Comparison of ENCODE assay signal across 2 cellular contexts in the genomic region with DNA sequence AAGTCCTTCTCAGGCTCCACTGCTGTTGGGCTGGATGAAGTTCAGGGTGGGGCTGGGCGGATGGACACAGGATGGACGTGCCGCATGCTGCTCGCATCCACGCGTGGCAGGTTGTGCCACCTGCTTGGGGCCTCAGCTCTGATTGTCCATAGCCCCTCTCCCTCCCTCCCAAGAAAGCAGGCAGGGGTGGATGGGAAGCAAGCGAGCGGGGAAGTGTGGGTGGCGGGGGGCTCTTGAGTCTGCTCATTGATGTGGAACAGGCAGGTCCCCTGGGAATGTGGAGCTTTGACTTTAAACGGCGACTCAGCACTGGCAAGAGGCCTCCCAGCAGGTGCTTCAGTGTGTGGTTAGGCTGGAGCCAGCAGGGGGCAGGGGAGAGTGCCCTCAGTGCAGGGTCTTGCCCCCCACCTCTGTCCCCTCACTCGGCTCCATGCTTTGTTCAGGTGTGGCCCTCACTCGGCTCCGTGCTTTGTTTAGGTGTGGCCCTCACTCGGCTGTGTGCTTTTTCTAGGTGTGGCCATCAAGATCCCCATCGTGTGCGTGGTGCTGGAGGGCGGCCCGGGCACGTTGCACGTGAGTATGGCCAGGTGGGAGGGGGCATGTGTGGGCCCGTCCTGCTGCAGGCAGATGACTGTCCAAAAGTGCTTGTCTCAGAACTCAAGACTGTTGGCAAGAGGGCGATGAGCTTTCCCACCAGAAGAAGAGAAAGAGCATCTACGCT.
TF ChIP-seq lines count a peak whose summit lies in the region.

No MANE protein-coding gene starts in this region.

TF ChIP-seq in GM23338, 12 proteins besides CTCF, POLR2A, EP300 and RAD21:
- TF ChIP-seq EZH2 (IDR thresholded peaks at IDR 0.05; ENCODE audit: low read depth, unreplicated experiment): no peak

TF ChIP-seq in HepG2, 621 proteins besides CTCF, POLR2A, EP300 and RAD21 (continues in another document):
- no peak for TF ChIP-seq ZFP90 (CRISPR knock-in tag; IDR thresholded peaks at IDR 0.05; ENCODE audit: borderline replicate concordance)
- TF ChIP-seq ZNF878 (CRISPR knock-in tag; IDR thresholded peaks at IDR 0.05): no peak
- TF ChIP-seq TMF1 (CRISPR knock-in tag; IDR thresholded peaks at IDR 0.05; ENCODE audit: low read depth): no peak
- TF ChIP-seq ZNF468 (CRISPR knock-in tag; IDR thresholded peaks at IDR 0.05): no peak
- no peak for TF ChIP-seq PRPF4 (IDR thresholded peaks at IDR 0.05; ENCODE audit: low read depth, low read length, poor library complexity, severe bottlenecking)
- TF ChIP-seq, protein P1, sequence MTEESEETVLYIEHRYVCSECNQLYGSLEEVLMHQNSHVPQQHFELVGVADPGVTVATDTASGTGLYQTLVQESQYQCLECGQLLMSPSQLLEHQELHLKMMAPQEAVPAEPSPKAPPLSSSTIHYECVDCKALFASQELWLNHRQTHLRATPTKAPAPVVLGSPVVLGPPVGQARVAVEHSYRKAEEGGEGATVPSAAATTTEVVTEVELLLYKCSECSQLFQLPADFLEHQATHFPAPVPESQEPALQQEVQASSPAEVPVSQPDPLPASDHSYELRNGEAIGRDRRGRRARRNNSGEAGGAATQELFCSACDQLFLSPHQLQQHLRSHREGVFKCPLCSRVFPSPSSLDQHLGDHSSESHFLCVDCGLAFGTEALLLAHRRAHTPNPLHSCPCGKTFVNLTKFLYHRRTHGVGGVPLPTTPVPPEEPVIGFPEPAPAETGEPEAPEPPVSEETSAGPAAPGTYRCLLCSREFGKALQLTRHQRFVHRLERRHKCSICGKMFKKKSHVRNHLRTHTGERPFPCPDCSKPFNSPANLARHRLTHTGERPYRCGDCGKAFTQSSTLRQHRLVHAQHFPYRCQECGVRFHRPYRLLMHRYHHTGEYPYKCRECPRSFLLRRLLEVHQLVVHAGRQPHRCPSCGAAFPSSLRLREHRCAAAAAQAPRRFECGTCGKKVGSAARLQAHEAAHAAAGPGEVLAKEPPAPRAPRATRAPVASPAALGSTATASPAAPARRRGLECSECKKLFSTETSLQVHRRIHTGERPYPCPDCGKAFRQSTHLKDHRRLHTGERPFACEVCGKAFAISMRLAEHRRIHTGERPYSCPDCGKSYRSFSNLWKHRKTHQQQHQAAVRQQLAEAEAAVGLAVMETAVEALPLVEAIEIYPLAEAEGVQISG (CRISPR knock-in tag; IDR thresholded peaks at IDR 0.05): no peak
- TF ChIP-seq, protein P2, sequence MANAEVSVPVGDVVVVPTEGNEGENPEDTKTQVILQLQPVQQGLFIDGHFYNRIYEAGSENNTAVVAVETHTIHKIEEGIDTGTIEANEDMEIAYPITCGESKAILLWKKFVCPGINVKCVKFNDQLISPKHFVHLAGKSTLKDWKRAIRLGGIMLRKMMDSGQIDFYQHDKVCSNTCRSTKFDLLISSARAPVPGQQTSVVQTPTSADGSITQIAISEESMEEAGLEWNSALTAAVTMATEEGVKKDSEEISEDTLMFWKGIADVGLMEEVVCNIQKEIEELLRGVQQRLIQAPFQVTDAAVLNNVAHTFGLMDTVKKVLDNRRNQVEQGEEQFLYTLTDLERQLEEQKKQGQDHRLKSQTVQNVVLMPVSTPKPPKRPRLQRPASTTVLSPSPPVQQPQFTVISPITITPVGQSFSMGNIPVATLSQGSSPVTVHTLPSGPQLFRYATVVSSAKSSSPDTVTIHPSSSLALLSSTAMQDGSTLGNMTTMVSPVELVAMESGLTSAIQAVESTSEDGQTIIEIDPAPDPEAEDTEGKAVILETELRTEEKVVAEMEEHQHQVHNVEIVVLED (CRISPR knock-in tag; IDR thresholded peaks at IDR 0.05; ENCODE audit: borderline replicate concordance): no peak
- no peak for TF ChIP-seq BORCS8-MEF2B (CRISPR knock-in tag; IDR thresholded peaks at IDR 0.05)
- no peak for TF ChIP-seq ZNF329 (CRISPR knock-in tag; IDR thresholded peaks at IDR 0.05; ENCODE audit: low read depth)
- TF ChIP-seq, protein P3, sequence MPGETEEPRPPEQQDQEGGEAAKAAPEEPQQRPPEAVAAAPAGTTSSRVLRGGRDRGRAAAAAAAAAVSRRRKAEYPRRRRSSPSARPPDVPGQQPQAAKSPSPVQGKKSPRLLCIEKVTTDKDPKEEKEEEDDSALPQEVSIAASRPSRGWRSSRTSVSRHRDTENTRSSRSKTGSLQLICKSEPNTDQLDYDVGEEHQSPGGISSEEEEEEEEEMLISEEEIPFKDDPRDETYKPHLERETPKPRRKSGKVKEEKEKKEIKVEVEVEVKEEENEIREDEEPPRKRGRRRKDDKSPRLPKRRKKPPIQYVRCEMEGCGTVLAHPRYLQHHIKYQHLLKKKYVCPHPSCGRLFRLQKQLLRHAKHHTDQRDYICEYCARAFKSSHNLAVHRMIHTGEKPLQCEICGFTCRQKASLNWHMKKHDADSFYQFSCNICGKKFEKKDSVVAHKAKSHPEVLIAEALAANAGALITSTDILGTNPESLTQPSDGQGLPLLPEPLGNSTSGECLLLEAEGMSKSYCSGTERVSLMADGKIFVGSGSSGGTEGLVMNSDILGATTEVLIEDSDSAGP (CRISPR knock-in tag; IDR thresholded peaks at IDR 0.05; ENCODE audit: borderline replicate concordance): peak; percentile 42; the same call in 1 of the 2 replicates
- TF ChIP-seq ZNF180 (CRISPR knock-in tag; IDR thresholded peaks at IDR 0.05; ENCODE audit: borderline replicate concordance, low read depth): no peak
- TF ChIP-seq MTA1 (CRISPR knock-in tag; IDR thresholded peaks at IDR 0.05; ENCODE audit: borderline replicate concordance): no peak
- TF ChIP-seq, protein P4, sequence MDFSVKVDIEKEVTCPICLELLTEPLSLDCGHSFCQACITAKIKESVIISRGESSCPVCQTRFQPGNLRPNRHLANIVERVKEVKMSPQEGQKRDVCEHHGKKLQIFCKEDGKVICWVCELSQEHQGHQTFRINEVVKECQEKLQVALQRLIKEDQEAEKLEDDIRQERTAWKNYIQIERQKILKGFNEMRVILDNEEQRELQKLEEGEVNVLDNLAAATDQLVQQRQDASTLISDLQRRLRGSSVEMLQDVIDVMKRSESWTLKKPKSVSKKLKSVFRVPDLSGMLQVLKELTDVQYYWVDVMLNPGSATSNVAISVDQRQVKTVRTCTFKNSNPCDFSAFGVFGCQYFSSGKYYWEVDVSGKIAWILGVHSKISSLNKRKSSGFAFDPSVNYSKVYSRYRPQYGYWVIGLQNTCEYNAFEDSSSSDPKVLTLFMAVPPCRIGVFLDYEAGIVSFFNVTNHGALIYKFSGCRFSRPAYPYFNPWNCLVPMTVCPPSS (IDR thresholded peaks at IDR 0.05): no peak
- no peak for TF ChIP-seq ZFP37 (CRISPR knock-in tag; IDR thresholded peaks at IDR 0.05; ENCODE audit: borderline replicate concordance)
- TF ChIP-seq DMAP1 (CRISPR knock-in tag; IDR thresholded peaks at IDR 0.05): no peak
- TF ChIP-seq, protein P5, sequence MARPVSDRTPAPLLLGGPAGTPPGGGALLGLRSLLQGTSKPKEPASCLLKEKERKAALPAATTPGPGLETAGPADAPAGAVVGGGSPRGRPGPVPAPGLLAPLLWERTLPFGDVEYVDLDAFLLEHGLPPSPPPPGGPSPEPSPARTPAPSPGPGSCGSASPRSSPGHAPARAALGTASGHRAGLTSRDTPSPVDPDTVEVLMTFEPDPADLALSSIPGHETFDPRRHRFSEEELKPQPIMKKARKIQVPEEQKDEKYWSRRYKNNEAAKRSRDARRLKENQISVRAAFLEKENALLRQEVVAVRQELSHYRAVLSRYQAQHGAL (CRISPR knock-in tag; IDR thresholded peaks at IDR 0.05; ENCODE audit: not compliant biosample characterization): no peak
- TF ChIP-seq, protein P6, sequence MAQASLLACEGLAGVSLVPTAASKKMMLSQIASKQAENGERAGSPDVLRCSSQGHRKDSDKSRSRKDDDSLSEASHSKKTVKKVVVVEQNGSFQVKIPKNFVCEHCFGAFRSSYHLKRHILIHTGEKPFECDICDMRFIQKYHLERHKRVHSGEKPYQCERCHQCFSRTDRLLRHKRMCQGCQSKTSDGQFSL (CRISPR knock-in tag; IDR thresholded peaks at IDR 0.05): no peak
- 0 out of 2 replicates have a peak, but pooled peaks have one; percentile 34 for TF ChIP-seq HIVEP1 (CRISPR knock-in tag; IDR thresholded peaks at IDR 0.05)
- no peak for TF ChIP-seq CCAR2 (optimal IDR thresholded peaks at IDR 0.05; ENCODE audit: low read depth, low read length)
- no peak for TF ChIP-seq AGO1 (IDR thresholded peaks at IDR 0.05; ENCODE audit: low read depth, low read length, poor library complexity, severe bottlenecking)
- TF ChIP-seq, protein P7, sequence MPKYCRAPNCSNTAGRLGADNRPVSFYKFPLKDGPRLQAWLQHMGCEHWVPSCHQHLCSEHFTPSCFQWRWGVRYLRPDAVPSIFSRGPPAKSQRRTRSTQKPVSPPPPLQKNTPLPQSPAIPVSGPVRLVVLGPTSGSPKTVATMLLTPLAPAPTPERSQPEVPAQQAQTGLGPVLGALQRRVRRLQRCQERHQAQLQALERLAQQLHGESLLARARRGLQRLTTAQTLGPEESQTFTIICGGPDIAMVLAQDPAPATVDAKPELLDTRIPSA (CRISPR knock-in tag; IDR thresholded peaks at IDR 0.05; ENCODE audit: borderline replicate concordance): no peak
- TF ChIP-seq CC2D1A (CRISPR knock-in tag; IDR thresholded peaks at IDR 0.05): no peak
- TF ChIP-seq TEAD2 (CRISPR knock-in tag; IDR thresholded peaks at IDR 0.05): no peak
- no peak for TF ChIP-seq PLRG1 (conservative IDR thresholded peaks at IDR 0.05)
- TF ChIP-seq, protein P8, sequence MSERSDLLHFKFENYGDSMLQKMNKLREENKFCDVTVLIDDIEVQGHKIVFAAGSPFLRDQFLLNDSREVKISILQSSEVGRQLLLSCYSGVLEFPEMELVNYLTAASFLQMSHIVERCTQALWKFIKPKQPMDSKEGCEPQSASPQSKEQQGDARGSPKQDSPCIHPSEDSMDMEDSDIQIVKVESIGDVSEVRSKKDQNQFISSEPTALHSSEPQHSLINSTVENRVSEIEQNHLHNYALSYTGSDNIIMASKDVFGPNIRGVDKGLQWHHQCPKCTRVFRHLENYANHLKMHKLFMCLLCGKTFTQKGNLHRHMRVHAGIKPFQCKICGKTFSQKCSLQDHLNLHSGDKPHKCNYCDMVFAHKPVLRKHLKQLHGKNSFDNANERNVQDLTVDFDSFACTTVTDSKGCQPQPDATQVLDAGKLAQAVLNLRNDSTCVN (CRISPR knock-in tag; IDR thresholded peaks at IDR 0.05; ENCODE audit: borderline replicate concordance): no peak
- TF ChIP-seq DNMT3B (CRISPR knock-in tag; conservative IDR thresholded peaks at IDR 0.05): no peak
- TF ChIP-seq, protein P9, sequence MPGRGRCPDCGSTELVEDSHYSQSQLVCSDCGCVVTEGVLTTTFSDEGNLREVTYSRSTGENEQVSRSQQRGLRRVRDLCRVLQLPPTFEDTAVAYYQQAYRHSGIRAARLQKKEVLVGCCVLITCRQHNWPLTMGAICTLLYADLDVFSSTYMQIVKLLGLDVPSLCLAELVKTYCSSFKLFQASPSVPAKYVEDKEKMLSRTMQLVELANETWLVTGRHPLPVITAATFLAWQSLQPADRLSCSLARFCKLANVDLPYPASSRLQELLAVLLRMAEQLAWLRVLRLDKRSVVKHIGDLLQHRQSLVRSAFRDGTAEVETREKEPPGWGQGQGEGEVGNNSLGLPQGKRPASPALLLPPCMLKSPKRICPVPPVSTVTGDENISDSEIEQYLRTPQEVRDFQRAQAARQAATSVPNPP (CRISPR knock-in tag; IDR thresholded peaks at IDR 0.05): no peak
- no peak for TF ChIP-seq FOXA3 (CRISPR knock-in tag; IDR thresholded peaks at IDR 0.05)
- no peak for TF ChIP-seq JUNB (CRISPR knock-in tag; IDR thresholded peaks at IDR 0.05; ENCODE audit: borderline replicate concordance)
- TF ChIP-seq TRIM24 (CRISPR knock-in tag; IDR thresholded peaks at IDR 0.05): no peak
- TF ChIP-seq ZFX (CRISPR knock-in tag; IDR thresholded peaks at IDR 0.05; ENCODE audit: low read depth): no peak
- no peak for TF ChIP-seq ZNF766 (CRISPR knock-in tag; IDR thresholded peaks at IDR 0.05; ENCODE audit: borderline replicate concordance)
- TF ChIP-seq ZNF563 (CRISPR knock-in tag; IDR thresholded peaks at IDR 0.05): no peak
- TF ChIP-seq GABPA (IDR thresholded peaks at IDR 0.05; ENCODE audit: low read depth, low read length): no peak
- TF ChIP-seq GABPA (CRISPR knock-in tag; IDR thresholded peaks at IDR 0.05; ENCODE audit: low read depth): no peak
- TF ChIP-seq ZNF17 (CRISPR knock-in tag; IDR thresholded peaks at IDR 0.05): no peak
- TF ChIP-seq ZBTB7A (CRISPR knock-in tag; IDR thresholded peaks at IDR 0.05): 0 out of 2 replicates have a peak, but pooled peaks have one; percentile 44
- TF ChIP-seq, protein P10, sequence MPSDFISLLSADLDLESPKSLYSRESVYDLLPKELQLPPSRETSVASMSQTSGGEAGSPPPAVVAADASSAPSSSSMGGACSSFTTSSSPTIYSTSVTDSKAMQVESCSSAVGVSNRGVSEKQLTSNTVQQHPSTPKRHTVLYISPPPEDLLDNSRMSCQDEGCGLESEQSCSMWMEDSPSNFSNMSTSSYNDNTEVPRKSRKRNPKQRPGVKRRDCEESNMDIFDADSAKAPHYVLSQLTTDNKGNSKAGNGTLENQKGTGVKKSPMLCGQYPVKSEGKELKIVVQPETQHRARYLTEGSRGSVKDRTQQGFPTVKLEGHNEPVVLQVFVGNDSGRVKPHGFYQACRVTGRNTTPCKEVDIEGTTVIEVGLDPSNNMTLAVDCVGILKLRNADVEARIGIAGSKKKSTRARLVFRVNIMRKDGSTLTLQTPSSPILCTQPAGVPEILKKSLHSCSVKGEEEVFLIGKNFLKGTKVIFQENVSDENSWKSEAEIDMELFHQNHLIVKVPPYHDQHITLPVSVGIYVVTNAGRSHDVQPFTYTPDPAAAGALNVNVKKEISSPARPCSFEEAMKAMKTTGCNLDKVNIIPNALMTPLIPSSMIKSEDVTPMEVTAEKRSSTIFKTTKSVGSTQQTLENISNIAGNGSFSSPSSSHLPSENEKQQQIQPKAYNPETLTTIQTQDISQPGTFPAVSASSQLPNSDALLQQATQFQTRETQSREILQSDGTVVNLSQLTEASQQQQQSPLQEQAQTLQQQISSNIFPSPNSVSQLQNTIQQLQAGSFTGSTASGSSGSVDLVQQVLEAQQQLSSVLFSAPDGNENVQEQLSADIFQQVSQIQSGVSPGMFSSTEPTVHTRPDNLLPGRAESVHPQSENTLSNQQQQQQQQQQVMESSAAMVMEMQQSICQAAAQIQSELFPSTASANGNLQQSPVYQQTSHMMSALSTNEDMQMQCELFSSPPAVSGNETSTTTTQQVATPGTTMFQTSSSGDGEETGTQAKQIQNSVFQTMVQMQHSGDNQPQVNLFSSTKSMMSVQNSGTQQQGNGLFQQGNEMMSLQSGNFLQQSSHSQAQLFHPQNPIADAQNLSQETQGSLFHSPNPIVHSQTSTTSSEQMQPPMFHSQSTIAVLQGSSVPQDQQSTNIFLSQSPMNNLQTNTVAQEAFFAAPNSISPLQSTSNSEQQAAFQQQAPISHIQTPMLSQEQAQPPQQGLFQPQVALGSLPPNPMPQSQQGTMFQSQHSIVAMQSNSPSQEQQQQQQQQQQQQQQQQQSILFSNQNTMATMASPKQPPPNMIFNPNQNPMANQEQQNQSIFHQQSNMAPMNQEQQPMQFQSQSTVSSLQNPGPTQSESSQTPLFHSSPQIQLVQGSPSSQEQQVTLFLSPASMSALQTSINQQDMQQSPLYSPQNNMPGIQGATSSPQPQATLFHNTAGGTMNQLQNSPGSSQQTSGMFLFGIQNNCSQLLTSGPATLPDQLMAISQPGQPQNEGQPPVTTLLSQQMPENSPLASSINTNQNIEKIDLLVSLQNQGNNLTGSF (CRISPR knock-in tag; IDR thresholded peaks at IDR 0.05): no peak
- no peak for TF ChIP-seq SAP130 (CRISPR knock-in tag; IDR thresholded peaks at IDR 0.05; ENCODE audit: low read depth)
- no peak for TF ChIP-seq HNRNPL (IDR thresholded peaks at IDR 0.05; ENCODE audit: low read depth, low read length)
- TF ChIP-seq YY1 (IDR thresholded peaks at IDR 0.05; ENCODE audit: insufficient read depth, insufficient replicate concordance, low read depth, low read length): no peak
